Comparison of ENCODE assay signal across 1 cellular context in genomic region chr1:22870201-22870871, GRCh38.
TF ChIP-seq lines count a peak whose summit lies in the region.

No MANE protein-coding gene starts in this region.

TF ChIP-seq in GM23338, 12 proteins besides CTCF, POLR2A, EP300 and RAD21 (continued from another document):
- no peak for TF ChIP-seq ETS1 (IDR thresholded peaks at IDR 0.05)
- no peak for TF ChIP-seq EZH2phosphoT487 (IDR thresholded peaks at IDR 0.05; ENCODE audit: unreplicated experiment)
- TF ChIP-seq ZNF331 (CRISPR knock-in tag; IDR thresholded peaks at IDR 0.05; ENCODE audit: low read depth), result no peak
